ENCODE assay signal across 1 cellular context in the genomic region with DNA sequence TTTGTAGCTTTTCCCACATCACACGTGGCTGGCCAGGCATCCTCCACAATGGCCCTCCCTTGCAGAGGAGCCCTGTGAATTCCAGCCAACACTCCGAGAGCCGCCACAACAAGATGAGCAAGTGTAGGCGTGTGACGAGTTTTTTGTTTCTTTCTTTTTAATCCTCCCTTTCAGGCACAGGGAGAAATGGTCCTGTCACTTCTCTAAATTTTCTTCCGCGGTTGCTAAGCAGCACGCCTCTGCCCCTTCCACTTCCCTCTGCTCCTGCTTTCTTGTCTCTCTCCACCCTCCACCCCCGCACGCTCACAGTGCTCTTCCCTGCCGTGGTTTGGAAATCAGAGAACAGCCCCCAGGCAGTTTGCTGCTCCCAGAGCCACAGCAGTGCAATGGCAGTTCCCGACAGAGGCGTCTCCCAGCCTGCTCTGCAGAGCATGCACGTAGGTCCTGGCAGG.
TF ChIP-seq lines count a peak whose summit lies in the region.

No MANE protein-coding gene starts in this region.

TF ChIP-seq in IMR-90, 13 proteins besides CTCF, POLR2A, EP300 and RAD21:
- TF ChIP-seq RCOR1 (IDR thresholded peaks at IDR 0.05; ENCODE audit: insufficient replicate concordance, low read length) (no peak), SMC3 (IDR thresholded peaks at IDR 0.05; ENCODE audit: low read depth, low read length) (0 out of 2 replicates have a peak, but pooled peaks have one; percentile 11), BHLHE40 (IDR thresholded peaks at IDR 0.05; ENCODE audit: low read depth, low read length) (0 out of 2 replicates have a peak, but pooled peaks have one; percentile 8), CEBPB (IDR thresholded peaks at IDR 0.05; ENCODE audit: low read depth, low read length) (no peak), FOS (IDR thresholded peaks at IDR 0.05; ENCODE audit: low read depth, low read length) (no peak), USF2 (IDR thresholded peaks at IDR 0.05; ENCODE audit: low read depth, low read length) (no peak), MAFK (IDR thresholded peaks at IDR 0.05; ENCODE audit: low read depth, low read length) (no peak), MAZ (IDR thresholded peaks at IDR 0.05; ENCODE audit: borderline replicate concordance, low read depth, low read length) (peak; percentile 44; the same call in 1 of the 2 replicates)
